Comparison of ENCODE assay signal across 17 cellular contexts in genomic region chr13:62682788-62683187, GRCh38.
DNase-seq lines count a peak whose midpoint lies in the region; ATAC-seq and TF ChIP-seq lines count a peak whose summit lies in the region.
"Had no signal": no experiment of that assay in that cellular context is flagged by ENCODE, and none has a peak within 500 bp of the region (broad histone marks: within the 10 kb centered on the region; RNA-seq: fewer than 3 reads in every experiment).

No MANE protein-coding gene starts in this region.

- H3K4me1 Mint-ChIP-seq in HFFc6 (ENCODE audit: low read depth) = no peaks in the 10 kb centered on the region

- in situ Hi-C loops in KBM-7 (cut with MboI; ENCODE audit: low pct_unique_long_range_greater_than_20kb, low sequenced_read_pairs) = no loop called here

- no peaks in the 10 kb centered on the region; the same call in 1 of the 2 replicates for H3K27me3 Mint-ChIP-seq in HFFc6 (ENCODE audit: insufficient read depth)

- DNase-seq in HEK293T (ENCODE audit: extremely low spot score) (no peak), NCI-H526 treated with DMSO at 0.1 percent for 48 hours (lab: John Stamatoyannopoulos, UW) (peak; percentile 78), choroid plexus epithelial cell (ENCODE audit: low read depth) (peak; percentile 1), KBM-7 (no peak), foreskin melanocyte (no peak), HFFc6 (no peak)
- DNase-seq: C1 segment of cervical spinal cord; Caco-2; CD8-positive, alpha-beta T cell; DMS 273 treated with DMSO at 0.1 percent for 48 hours; DMS79; EL; GF-D8; GM23248; H7; HCEC 1CT had no signal

- no peak overlapping the region for H3K27ac Mint-ChIP-seq in HFFc6
- H3K27ac Mint-ChIP-seq: CD8-positive, alpha-beta T cell had no signal

- peaks cover 14% of the 10 kb centered on the region; the same call in 1 of the 2 replicates for H3K9me3 Mint-ChIP-seq in HFFc6

- CTCF ChIA-PET in HEK293T (lab: Yijun Ruan, JAX) = no interaction called here

- no peak for ATAC-seq in SK-N-SH treated with all-trans-retinoic acid at 6 μM for 48 hours
- ATAC-seq: CD8-positive, alpha-beta T cell had no signal

- POLR2A ChIA-PET in HEK293T (lab: Yijun Ruan, JAX) = no interaction called here

- TF ChIP-seq CTCF in choroid plexus epithelial cell (conservative IDR thresholded peaks at IDR 0.05; ENCODE audit: low read depth, low read length) (no peak), HFFc6 (IDR thresholded peaks at IDR 0.05) (no peak)

- H3K4me3 Mint-ChIP-seq in HFFc6 = no peak overlapping the region
- H3K4me3 Mint-ChIP-seq: CD8-positive, alpha-beta T cell had no signal

- no peaks in the 10 kb centered on the region for H3K36me3 Mint-ChIP-seq in HFFc6 (ENCODE audit: low read depth)
- H3K36me3 Mint-ChIP-seq: CD8-positive, alpha-beta T cell had no signal

- no peak overlapping the region for H3K4me3 ChIP-seq in choroid plexus epithelial cell (ENCODE audit: low read depth, low read length)
- H3K4me3 ChIP-seq: GM23248 had no signal

TF ChIP-seq in HEK293T, 16 proteins besides CTCF, POLR2A, EP300 and RAD21:
- TF ChIP-seq ARNT (IDR thresholded peaks at IDR 0.05) = no peak
- no peak for TF ChIP-seq SP1 (IDR thresholded peaks at IDR 0.05)
- TF ChIP-seq FOXK2 (IDR thresholded peaks at IDR 0.05) = 0 out of 2 replicates have a peak, but pooled peaks have one; percentile 54
- peak; percentile 55; the same call in 1 of the 2 replicates for TF ChIP-seq SUZ12 (IDR thresholded peaks at IDR 0.05)
TF ChIP-seq in HEK293T: peak in this region for 2.

TF ChIP-seq in SK-N-SH treated with all-trans-retinoic acid at 6 μM for 48 hours, 23 proteins besides CTCF, POLR2A, EP300 and RAD21:
- TF ChIP-seq SNAI2 (CRISPR knock-in tag; IDR thresholded peaks at IDR 0.05) (no peak), POU6F1 (CRISPR knock-in tag; IDR thresholded peaks at IDR 0.05; ENCODE audit: borderline replicate concordance, low read depth) (no peak), ZNF8 (CRISPR knock-in tag; IDR thresholded peaks at IDR 0.05) (no peak), ZFP3 (CRISPR knock-in tag; IDR thresholded peaks at IDR 0.05) (no peak), RARB (CRISPR knock-in tag; IDR thresholded peaks at IDR 0.05) (no peak), CREB5 (CRISPR knock-in tag; IDR thresholded peaks at IDR 0.05; ENCODE audit: low read depth) (no peak), TOX (CRISPR knock-in tag; IDR thresholded peaks at IDR 0.05; ENCODE audit: borderline replicate concordance) (no peak), PATZ1 (CRISPR knock-in tag; IDR thresholded peaks at IDR 0.05; ENCODE audit: borderline replicate concordance) (no peak)

Comparison
In these comparisons a context has a peak if more than half of its experiments do, and no peak if none do; other contexts are left out.
1. DNase-seq: peak in NCI-H526 treated with DMSO at 0.1 percent for 48 hours (single experiment) and choroid plexus epithelial cell (single experiment); none in HEK293T (single experiment), KBM-7 (single experiment), foreskin melanocyte (single experiment) and HFFc6 (single experiment).